In genomic region chr2:189661148-189661956, GRCh38 we compare ENCODE assay signal across 8 cellular contexts. TPM values are rescaled to one million over a fixed set of nuclear protein-coding genes. Genes with fewer than 3 reads are reported as not detected.
DNase-seq lines count a peak whose midpoint lies in the region; ATAC-seq and TF ChIP-seq lines count a peak whose summit lies in the region.

TSS of gene ASNSD1 (plus strand) at chr2:189661459. CDS start at chr2:189666133, 4,674 bp downstream.

- peak within 1 kb of the TSS; percentile 31 to 66 for H3K27ac ChIP-seq in ovary
- peak within 1 kb of the TSS; percentile 91 to 94 for H3K27ac ChIP-seq in tibial artery

- TF ChIP-seq CTCF in GM12865 (IDR thresholded peaks at IDR 0.05; ENCODE audit: insufficient read depth, low read depth, low read length, missing control alignments), result peak; percentile 84
- TF ChIP-seq CTCF in ovary (IDR thresholded peaks at IDR 0.05), result peak; percentile 99
- TF ChIP-seq CTCF in tibial artery (IDR thresholded peaks at IDR 0.05), result peak; percentile 92 to 99

- H3K9me3 ChIP-seq in ovary (no peaks in the 10 kb centered on the region), tibial artery (no peaks in the 10 kb centered on the region)

- H3K4me3 ChIP-seq in GM12865 (ENCODE audit: low read depth, low read length) (peak within 1 kb of the TSS; percentile 62), ovary (peak within 1 kb of the TSS; percentile 84), tibial artery (peak within 1 kb of the TSS; percentile 94 to 96)

- peak; percentile 87 for TF ChIP-seq POLR2A in ovary (IDR thresholded peaks at IDR 0.05)

- no peak for TF ChIP-seq EP300 in ovary (IDR thresholded peaks at IDR 0.05)

- ATAC-seq in HG02642 (IDR thresholded peaks at IDR 0.05; ENCODE audit: poor library complexity, unreplicated experiment) (peak; percentile 97), Right ventricle myocardium inferior (peak; percentile 97)

- H3K4me1 ChIP-seq in ovary (ENCODE audit: insufficient read depth), result peaks cover 10% of the 10 kb centered on the region
- H3K4me1 ChIP-seq in tibial artery, result peaks cover 0 to 46% (median 19%) of the 10 kb centered on the region in 4 donors

- intact Hi-C loops in Right ventricle myocardium inferior (cut with DNase I), result loop anchor here (1.0 to 5.0 kb wide), 3 partner anchors 37 to 409 kb away; partner anchors contain the start of genes ORMDL1 and PMS1
- intact Hi-C loops in ovary (cut with DNase I), result loop anchor here in 2 of 4 donors (5.0 kb wide), 3 partner anchors 36 to 84 kb away; partner anchors contain the start of gene SLC40A1 (in 1 of the 2)
- intact Hi-C loops in tibial artery (cut with DNase I; ENCODE audit: low total_unique reads), result loop anchor here (5.0 to 10.0 kb wide), 2 partner anchors 36 to 123 kb away; partner anchors contain the start of genes ORMDL1 and PMS1

- DNase-seq in GM12865 (ENCODE audit: low read depth) (peak; percentile 100), NCI-H1105 (lab: John Stamatoyannopoulos, UW) (peak; percentile 98), SKM-1 treated with dmso at 0.1 percent for 144 hours (lab: John Stamatoyannopoulos, UW; ENCODE audit: unreplicated experiment) (peak; percentile 100), Right ventricle myocardium inferior (ENCODE audit: missing footprints) (peak; percentile 100), ovary (peak; percentile 98 to 99 (median 99)), tibial artery (peak; percentile 99 to 100)
- peak; percentile 96 for DNase-seq in activated naive CD8-positive, alpha-beta T cell treated with anti-CD3 and anti-CD28 coated beads, Interleukin-2, amount 50 U/mL, for 16 hours (ENCODE audit: low read depth, low spot score)

- H3K27me3 ChIP-seq in ovary, result no peaks in the 10 kb centered on the region
- no peaks in the 10 kb centered on the region for H3K27me3 ChIP-seq in tibial artery

- 0 to 1% (median 0%) methylated on average over 46 of the region's 46 CpGs for WGBS in ovary, 3 donors

- no peaks in the 10 kb centered on the region for H3K36me3 ChIP-seq in ovary
- peaks cover 0 to 8% (median 7%) of the 10 kb centered on the region in 3 donors for H3K36me3 ChIP-seq in tibial artery

RNA-seq across cellular contexts. Expression of gene ASNSD1, which starts in this region (rescaled TPM):
- 35.2 TPM for total RNA-seq in Right ventricle myocardium inferior
- 10 to 100 TPM; 38.5 to 61.9 (median 47.3) TPM for total RNA-seq in ovary
- 10 to 100 TPM; 41.9 to 43.4 TPM for polyA plus RNA-seq in ovary

Comparison
In these comparisons a context has a peak if more than half of its experiments do, and no peak if none do; other contexts are left out.
1. Peak in every context shown above with its lines: DNase-seq, ATAC-seq, H3K4me3 ChIP-seq and H3K27ac ChIP-seq.